Comparison of ENCODE assay signal across 1 cellular context in the genomic region with DNA sequence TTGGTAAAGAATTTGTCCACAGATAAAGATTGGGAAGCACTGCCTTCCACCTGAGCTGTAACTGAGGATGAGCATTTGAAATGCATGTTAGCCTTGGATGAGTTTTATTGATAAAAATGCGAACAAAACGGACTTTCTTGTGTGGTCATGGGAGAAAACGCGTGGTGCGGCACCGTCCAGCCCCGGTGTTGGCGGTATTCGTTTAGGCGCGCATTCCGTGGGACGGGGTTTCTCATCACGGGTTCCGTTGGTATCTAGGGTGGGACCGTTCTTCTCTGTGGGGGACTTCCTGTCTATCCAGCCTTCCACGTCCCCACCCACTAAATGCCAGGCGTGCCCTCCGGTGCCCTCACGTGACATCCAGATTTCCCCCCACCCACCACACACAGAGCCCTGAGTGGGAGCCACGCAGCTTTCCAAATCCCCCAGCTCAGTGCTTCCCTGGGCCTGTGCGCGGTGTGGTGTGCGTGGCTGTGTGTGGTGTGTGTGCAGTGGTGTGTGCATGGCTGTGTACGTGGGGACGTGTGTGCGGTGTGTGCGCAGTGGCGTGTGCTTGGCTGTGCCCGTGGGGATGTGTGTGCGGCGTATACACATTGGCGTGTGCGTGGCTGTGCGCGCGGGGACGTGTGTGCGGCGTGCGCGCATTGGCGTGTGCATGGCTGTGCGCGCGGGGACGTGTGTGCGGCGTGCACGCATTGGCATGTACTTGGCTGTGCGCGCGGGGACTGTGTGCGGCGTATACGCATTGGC.
TF ChIP-seq lines count a peak whose summit lies in the region.

No MANE protein-coding gene starts in this region.

TF ChIP-seq in GM12878, 131 proteins besides CTCF, POLR2A, EP300 and RAD21:
- no peak for TF ChIP-seq HDGF (IDR thresholded peaks at IDR 0.05)
- peak; percentile 60; the same call in 1 of the 2 replicates for TF ChIP-seq TCF3 (IDR thresholded peaks at IDR 0.05; ENCODE audit: borderline replicate concordance, insufficient read depth, low read depth, low read length)
- TF ChIP-seq BCL3 (IDR thresholded peaks at IDR 0.05; ENCODE audit: borderline replicate concordance, insufficient read depth, low read depth, low read length, poor library complexity, severe bottlenecking): peak; percentile 75
